Comparison of ENCODE assay signal across 8 cellular contexts in the genomic region with DNA sequence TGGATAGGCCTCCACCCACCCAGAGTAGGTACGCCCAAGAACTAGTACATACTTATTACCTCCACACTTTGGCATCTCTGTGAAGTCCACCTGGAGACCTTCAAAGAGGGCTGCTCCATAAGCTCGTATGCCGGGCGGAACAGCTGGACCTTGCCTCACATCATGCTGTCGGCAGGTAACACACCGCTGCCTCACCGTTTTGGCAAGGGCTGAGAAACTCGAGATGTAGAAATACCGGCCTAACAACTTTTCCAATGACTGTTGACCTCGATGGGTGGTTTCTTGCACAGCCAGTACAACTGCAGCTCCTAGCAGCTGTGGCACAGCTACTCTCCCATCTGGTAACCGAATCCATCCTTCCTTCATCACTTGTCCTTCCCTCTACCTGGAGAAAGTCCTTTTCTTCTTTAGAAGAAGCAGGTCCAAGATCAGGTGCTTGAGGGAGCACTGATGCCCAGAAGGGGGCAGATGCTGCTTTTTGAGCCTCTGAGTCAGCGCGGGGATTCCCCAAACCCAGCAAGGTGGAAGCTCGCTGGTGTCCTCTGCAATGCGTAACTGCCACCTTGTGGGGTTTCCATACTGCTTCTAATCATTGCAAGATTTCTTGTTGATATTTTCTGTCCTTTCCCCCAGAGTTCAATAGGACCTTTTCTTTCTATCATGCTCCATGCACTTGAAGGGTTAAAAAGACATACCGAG.
A peak's percentile ranks its signal among the peaks of the same experiment; 100 is the strongest.
DNase-seq lines count a peak whose midpoint lies in the region; ATAC-seq and TF ChIP-seq lines count a peak whose summit lies in the region.
"Not testable (repeated sequence)": the region's sequence is repeated elsewhere in the genome, so short reads cannot be mapped to it uniquely, and the experiment has no call there.

No MANE protein-coding gene starts in this region.

- H3K9me3 Mint-ChIP-seq in activated CD8-positive, alpha-beta T cell treated with anti-CD3 and anti-CD28 coated beads, Interleukin-2, amount 10 ng/mL, durations not matched to agents 7 days and 5 days (ENCODE audit: insufficient read depth), result not testable (repeated sequence)

- not testable (repeated sequence) for H4K20me1 ChIP-seq in DND-41 (ENCODE audit: insufficient read depth, low read length)

- not testable (repeated sequence) for H3K9ac ChIP-seq in DND-41 (ENCODE audit: low read depth, low read length)

- WGBS in body of pancreas, 2 donors, result 31 to 39% methylated on average over 16 of the region's 16 CpGs
- 29 to 61% (median 47%) methylated on average over 16 of the region's 16 CpGs for WGBS in stomach, 5 donors

- H3K4me3 ChIP-seq in DND-41 (ENCODE audit: low read depth in 1 of 2, low read length in 2 of 2); MG63; body of pancreas; stomach: not testable (repeated sequence)

- not testable (repeated sequence) for TF ChIP-seq CTCF in DND-41 (IDR thresholded peaks at IDR 0.05; ENCODE audit: borderline replicate concordance, extremely low read depth, low read length, poor library complexity, severe bottlenecking); stomach (IDR thresholded peaks at IDR 0.05)
- TF ChIP-seq CTCF in body of pancreas (IDR thresholded peaks at IDR 0.05), result peak in 5 of 7 experiments; percentile 5 to 45 (median 38)

- POLR2A ChIA-PET in activated CD8-positive, alpha-beta T cell treated with anti-CD3 and anti-CD28 coated beads, Interleukin-2, amount 10 ng/mL, durations not matched to agents 7 days and 5 days (lab: Charles Lee), result not testable (repeated sequence)

- not testable (repeated sequence) for TF ChIP-seq POLR2A in body of pancreas (IDR thresholded peaks at IDR 0.05); stomach (IDR thresholded peaks at IDR 0.05)

- ATAC-seq in DND-41 (ENCODE audit: insufficient read depth, low read depth); activated CD8-positive, alpha-beta T cell treated with anti-CD3 and anti-CD28 coated beads, Interleukin-2, amount 10 ng/mL, durations not matched to agents 7 days and 5 days; body of pancreas; left colon: not testable (repeated sequence)

- intact Hi-C loops in body of pancreas (cut with DNase I); left colon (cut with DNase I, micrococcal nuclease); stomach (cut with DNase I; ENCODE audit: low total_unique reads): not testable (repeated sequence)

- H3K4me2 ChIP-seq in DND-41 (ENCODE audit: insufficient read depth, low read length), result not testable (repeated sequence)

- DNase-seq in DND-41 (peak; percentile 7), MG63 (peak; percentile 26), RPMI8226 (peak; percentile 36), body of pancreas (peak; percentile 81 to 87 (median 83)), left colon (peak; percentile 19 to 69), stomach (peak; percentile 70)
- peak; percentile 44 for DNase-seq in activated CD8-positive, alpha-beta T cell treated with anti-CD3 and anti-CD28 coated beads, Interleukin-2, amount 10 ng/mL, durations not matched to agents 7 days and 5 days
- DNase-seq in stimulated activated CD4-positive, alpha-beta T cell treated with anti-CD3 and anti-CD28 coated beads, Interleukin-1b, Interleukin-23, amount 100 ng/mL, for 48 hours, result peak; percentile 65

- H3K36me3 ChIP-seq in DND-41 (ENCODE audit: insufficient read depth, low read length); MG63; body of pancreas (replicated peaks in 1 of 2; ENCODE audit: insufficient read depth in 1 of 2, low read depth in 2 of 2); stomach: not testable (repeated sequence)

- not testable (repeated sequence) for H3K27ac Mint-ChIP-seq in activated CD8-positive, alpha-beta T cell treated with anti-CD3 and anti-CD28 coated beads, Interleukin-2, amount 10 ng/mL, durations not matched to agents 7 days and 5 days

- not testable (repeated sequence) for H3K27me3 ChIP-seq in DND-41 (ENCODE audit: insufficient read depth, low read length, poor library complexity); MG63; body of pancreas; stomach

- not testable (repeated sequence) for H3K4me1 ChIP-seq in DND-41 (ENCODE audit: insufficient read depth, low read length); stomach
- H3K4me1 ChIP-seq in body of pancreas, result peaks cover 19% of the 10 kb centered on the region

- H3K4me3 Mint-ChIP-seq in activated CD8-positive, alpha-beta T cell treated with anti-CD3 and anti-CD28 coated beads, Interleukin-2, amount 10 ng/mL, durations not matched to agents 7 days and 5 days, result not testable (repeated sequence)

- not testable (repeated sequence) for H3K36me3 Mint-ChIP-seq in activated CD8-positive, alpha-beta T cell treated with anti-CD3 and anti-CD28 coated beads, Interleukin-2, amount 10 ng/mL, durations not matched to agents 7 days and 5 days (ENCODE audit: low read depth)

- not testable (repeated sequence) for H3K79me2 ChIP-seq in DND-41 (ENCODE audit: insufficient read depth, low read length)

- H3K27ac ChIP-seq in DND-41 (ENCODE audit: low read length); stomach: not testable (repeated sequence)
- H3K27ac ChIP-seq in body of pancreas, result peak overlapping the region; percentile 32 to 60 (median 48)

- not testable (repeated sequence) for H3K27me3 Mint-ChIP-seq in activated CD8-positive, alpha-beta T cell treated with anti-CD3 and anti-CD28 coated beads, Interleukin-2, amount 10 ng/mL, durations not matched to agents 7 days and 5 days (ENCODE audit: low read depth)

- H3K9me3 ChIP-seq in DND-41 (ENCODE audit: insufficient read depth, low read length, severe bottlenecking); MG63; body of pancreas; stomach: not testable (repeated sequence)

- H2AFZ ChIP-seq in DND-41 (ENCODE audit: low read depth, low read length), result not testable (repeated sequence)

- not testable (repeated sequence) for TF ChIP-seq EP300 in stomach (IDR thresholded peaks at IDR 0.05)

- CTCF ChIA-PET in activated CD8-positive, alpha-beta T cell treated with anti-CD3 and anti-CD28 coated beads, Interleukin-2, amount 10 ng/mL, durations not matched to agents 7 days and 5 days (lab: Charles Lee), result not testable (repeated sequence)

- H3K4me1 Mint-ChIP-seq in activated CD8-positive, alpha-beta T cell treated with anti-CD3 and anti-CD28 coated beads, Interleukin-2, amount 10 ng/mL, durations not matched to agents 7 days and 5 days (ENCODE audit: low read depth), result not testable (repeated sequence)

Comparison
In these comparisons a context has a peak if more than half of its experiments do, and no peak if none do; other contexts are left out.
1. DNase-seq: peak in every context shown above with its lines; median percentile 83 in body of pancreas; 70 in stomach; 65 in stimulated activated CD4-positive, alpha-beta T cell treated with anti-CD3 and anti-CD28 coated beads, Interleukin-1b, Interleukin-23, amount 100 ng/mL, for 48 hours; 44 in activated CD8-positive, alpha-beta T cell treated with anti-CD3 and anti-CD28 coated beads, Interleukin-2, amount 10 ng/mL, durations not matched to agents 7 days and 5 days; 44 in left colon; 36 in RPMI8226; 26 in MG63; 7 in DND-41.